23 cellular contexts compared by ENCODE assay signal in genomic region chr6:139857143-139857542, GRCh38.
"Had no signal": no experiment of that assay in that cellular context is flagged by ENCODE, and none has a peak within 500 bp of the region (broad histone marks: within the 10 kb centered on the region; RNA-seq: fewer than 3 reads in every experiment).

No MANE protein-coding gene starts in this region.

- H3K27ac Mint-ChIP-seq: activated naive CD4-positive, alpha-beta T cell treated with anti-CD3 and anti-CD28 coated beads for 36 hours; activated naive CD8-positive, alpha-beta T cell treated with anti-CD3 and anti-CD28 coated beads, Interleukin-2, amount 10 ng/mL, durations not matched to agents 7 days and 5 days; immature natural killer cell; natural killer cell treated with Interleukin-12 subunit alpha and Interleukin-12 subunit beta and Interleukin-15 and Interleukin-18, amount 100 ng/mL, for 72 hours; progenitor cell of endocrine pancreas; T-helper 1 cell treated with Interleukin-12 subunit alpha and Interleukin-12 subunit beta and Interleukin-4 antibody, amounts not matched to agents 30 μg/mL and 1 μg/mL, for 36 hours had no signal

- ATAC-seq: left lung; natural killer cell treated with Interleukin-12 subunit alpha and Interleukin-12 subunit beta and Interleukin-15 and Interleukin-18, amount 100 ng/mL, for 72 hours; stimulated activated naive CD8-positive, alpha-beta T cell treated with anti-CD3 and anti-CD28 coated beads, Interleukin-15, Interleukin-2, amounts not matched to agents 100 U/mL and 50 U/mL, for 24 hours; upper lobe of right lung had no signal

- H3K36me3 Mint-ChIP-seq: activated naive CD8-positive, alpha-beta T cell treated with anti-CD3 and anti-CD28 coated beads, Interleukin-2, amount 10 ng/mL, durations not matched to agents 7 days and 5 days; immature natural killer cell; natural killer cell treated with Interleukin-12 subunit alpha and Interleukin-12 subunit beta and Interleukin-15 and Interleukin-18, amount 100 ng/mL, for 72 hours had no signal

- H3K9me3 Mint-ChIP-seq: activated naive CD4-positive, alpha-beta T cell treated with anti-CD3 and anti-CD28 coated beads for 36 hours; activated naive CD8-positive, alpha-beta T cell treated with anti-CD3 and anti-CD28 coated beads, Interleukin-2, amount 10 ng/mL, durations not matched to agents 7 days and 5 days; central memory CD8-positive, alpha-beta T cell; immature natural killer cell; natural killer cell treated with Interleukin-12 subunit alpha and Interleukin-12 subunit beta and Interleukin-15 and Interleukin-18, amount 100 ng/mL, for 72 hours had no signal

- DNase-seq: activated CD4-positive, alpha-beta T cell treated with anti-CD3 and anti-CD28 coated beads for 4 hours; activated CD4-positive, alpha-beta T cell treated with anti-CD3 and anti-CD28 coated beads, Interleukin-2, amount 50 U/mL, for 48 hours; activated CD4-positive, CD25-positive, alpha-beta regulatory T cell; activated CD8-positive, alpha-beta memory T cell treated with anti-CD3 and anti-CD28 coated beads, Interleukin-2, amount 50 U/mL, for 48 hours; activated naive CD4-positive, alpha-beta T cell treated with anti-CD3 and anti-CD28 coated beads for 36 hours; activated naive CD8-positive, alpha-beta T cell treated with anti-CD3 and anti-CD28 coated beads, Interleukin-2, amount 10 ng/mL, durations not matched to agents 7 days and 5 days; activated T-cell treated with anti-CD3 and anti-CD28 coated beads, Interleukin-2, amount 50 U/mL, for 48 hours; amniotic stem cell; colonic mucosa; glutamatergic neuron; immature natural killer cell; left lung; mammary epithelial cell; midbrain; retina; stimulated activated CD4-positive, alpha-beta T cell treated with anti-CD3 and anti-CD28 coated beads, Interleukin-4, amount 100 ng/mL, for 4 hours; stimulated activated naive CD8-positive, alpha-beta T cell treated with anti-CD3 and anti-CD28 coated beads, Interleukin-15, Interleukin-2, amounts not matched to agents 100 U/mL and 50 U/mL, for 24 hours; T1000; upper lobe of right lung had no signal

- H3K27me3 Mint-ChIP-seq: activated naive CD8-positive, alpha-beta T cell treated with anti-CD3 and anti-CD28 coated beads, Interleukin-2, amount 10 ng/mL, durations not matched to agents 7 days and 5 days; progenitor cell of endocrine pancreas had no signal

- H3K4me1 Mint-ChIP-seq: activated naive CD8-positive, alpha-beta T cell treated with anti-CD3 and anti-CD28 coated beads, Interleukin-2, amount 10 ng/mL, durations not matched to agents 7 days and 5 days; central memory CD8-positive, alpha-beta T cell; immature natural killer cell had no signal

- H3K4me3 Mint-ChIP-seq: activated naive CD4-positive, alpha-beta T cell treated with anti-CD3 and anti-CD28 coated beads for 36 hours; activated naive CD8-positive, alpha-beta T cell treated with anti-CD3 and anti-CD28 coated beads, Interleukin-2, amount 10 ng/mL, durations not matched to agents 7 days and 5 days; central memory CD8-positive, alpha-beta T cell; immature natural killer cell; natural killer cell treated with Interleukin-12 subunit alpha and Interleukin-12 subunit beta and Interleukin-15 and Interleukin-18, amount 100 ng/mL, for 72 hours; T-helper 1 cell treated with Interleukin-12 subunit alpha and Interleukin-12 subunit beta and Interleukin-4 antibody, amounts not matched to agents 30 μg/mL and 1 μg/mL, for 36 hours had no signal
